Comparison of ENCODE assay signal across 22 cellular contexts in genomic region chr3:130470132-130470531, GRCh38. TPM values are rescaled to one million over a fixed set of nuclear protein-coding genes. Genes with fewer than 3 reads are reported as not detected.
DNase-seq lines count a peak whose midpoint lies in the region; ATAC-seq and TF ChIP-seq lines count a peak whose summit lies in the region.
"Had no signal": no experiment of that assay in that cellular context is flagged by ENCODE, and none has a peak within 500 bp of the region (broad histone marks: within the 10 kb centered on the region; RNA-seq: fewer than 3 reads in every experiment).

No MANE protein-coding gene starts in this region.

- H3K9me3 Mint-ChIP-seq in chondrocyte (ENCODE audit: low read depth) = peaks cover 5% of the 10 kb centered on the region

- H3K9me3 ChIP-seq in SK-N-MC (ENCODE audit: low read depth, low read length) (no peaks in the 10 kb centered on the region), mucosa of descending colon (no peaks in the 10 kb centered on the region)
- H3K9me3 ChIP-seq: BLaER1, Caco-2 had no signal

- peak overlapping the region; percentile 23; the same call in 1 of the 2 replicates for H3K4me3 ChIP-seq in SK-N-MC
- H3K4me3 ChIP-seq in mucosa of descending colon = no peak overlapping the region
- H3K4me3 ChIP-seq: BLaER1 had no signal

- H3K27ac Mint-ChIP-seq in chondrocyte (ENCODE audit: unreplicated experiment) = no peak overlapping the region
- H3K27ac Mint-ChIP-seq: CD4-positive, alpha-beta memory T cell had no signal

- intact Hi-C loops in mucosa of descending colon (cut with DNase I, micrococcal nuclease) = no loop called here

- H3K4me3 Mint-ChIP-seq in chondrocyte (ENCODE audit: unreplicated experiment) = no peak overlapping the region
- H3K4me3 Mint-ChIP-seq: CD4-positive, alpha-beta memory T cell had no signal

- H3K36me3 Mint-ChIP-seq in chondrocyte (ENCODE audit: low read depth) = no peaks in the 10 kb centered on the region
- H3K36me3 Mint-ChIP-seq: CD4-positive, alpha-beta memory T cell had no signal

- H3K4me1 ChIP-seq in mucosa of descending colon (ENCODE audit: low read depth) = no peaks in the 10 kb centered on the region
- H3K4me1 ChIP-seq: Caco-2 had no signal

- TF ChIP-seq CTCF in mucosa of descending colon (IDR thresholded peaks at IDR 0.05) (no peak), chondrocyte (IDR thresholded peaks at IDR 0.05) (no peak)

- no peak overlapping the region for H3K9ac ChIP-seq in SK-N-MC (ENCODE audit: insufficient read length)
- H3K9ac ChIP-seq: BLaER1 had no signal

- H3K27me3 Mint-ChIP-seq in chondrocyte (ENCODE audit: low read depth) = peaks cover 18% of the 10 kb centered on the region

- H3K36me3 ChIP-seq in SK-N-MC (ENCODE audit: insufficient read depth, low read length) (no peaks in the 10 kb centered on the region), mucosa of descending colon (ENCODE audit: low read depth) (no peaks in the 10 kb centered on the region)
- H3K36me3 ChIP-seq: BLaER1 had no signal

- ATAC-seq in mucosa of descending colon = no peak
- ATAC-seq: Panc1 had no signal

- DNase-seq in SK-N-MC (ENCODE audit: low read depth, low spot score) (no peak), dedifferentiated amniotic fluid mesenchymal stem cell (ENCODE audit: extremely low spot score) (peak; percentile 72), islet precursor cell (peak; percentile 82), renal cortical epithelial cell (ENCODE audit: low read depth) (peak; percentile 68), EL (no peak), mucosa of descending colon (no peak), chondrocyte (ENCODE audit: low spot score) (no peak), NCI-H1436 (lab: John Stamatoyannopoulos, UW) (no peak)
- DNase-seq: Caco-2; CD4-positive, alpha-beta memory T cell; DMS 273 treated with DMSO at 0.1 percent for 48 hours; DMS79 treated with DMSO at 0.1 percent for 48 hours; H7; Karpas-422; NCI-H187; NCI-H774; NK-92 treated with Interleukin-12 subunit alpha and Interleukin-12 subunit beta, amount 100 ng/mL, for 24 hours had no signal

- peak overlapping the region; percentile 33; the same call in 1 of the 2 replicates for H3K27ac ChIP-seq in SK-N-MC
- H3K27ac ChIP-seq: BLaER1 had no signal

- H3K4me1 Mint-ChIP-seq in chondrocyte (ENCODE audit: low read depth) = no peaks in the 10 kb centered on the region
- H3K4me1 Mint-ChIP-seq: CD4-positive, alpha-beta memory T cell had no signal

RNA-seq across cellular contexts. Expression of gene COL6A6, which starts 46.8 kb away (rescaled TPM):
- not detected in 2 replicates for total RNA-seq in renal cortical epithelial cell
- total RNA-seq in mucosa of descending colon = under 1 TPM in 1 of 3 donors, not detected in 2; 0.05 TPM
- total RNA-seq in chondrocyte = not detected in 3 replicates
- total RNA-seq: Caco-2; CD4-positive, alpha-beta memory T cell; G401; H7; M059J; NCI-H460 had no signal

Comparison
In these comparisons a context has a peak if more than half of its experiments do, and no peak if none do; other contexts are left out.
1. DNase-seq: peak in dedifferentiated amniotic fluid mesenchymal stem cell (single experiment), islet precursor cell (single experiment) and renal cortical epithelial cell (single experiment); none in SK-N-MC (single experiment), EL (single experiment), mucosa of descending colon (0 of 3), chondrocyte (single experiment) and NCI-H1436 (single experiment).